In genomic region chr10:79399242-79399831, GRCh38 we compare ENCODE assay signal across 1 cellular context.
TF ChIP-seq lines count a peak whose summit lies in the region.

No MANE protein-coding gene starts in this region.

TF ChIP-seq in K562, 482 proteins besides CTCF, POLR2A, EP300 and RAD21 (continued from another document and continues in another):
- TF ChIP-seq HINFP (tag; conservative IDR thresholded peaks at IDR 0.05; ENCODE audit: low read depth) (no peak), TFAP4 (CRISPR knock-in tag; IDR thresholded peaks at IDR 0.05; ENCODE audit: borderline replicate concordance) (peak; percentile 60), YY1 (IDR thresholded peaks at IDR 0.05; ENCODE audit: borderline replicate concordance in 1 of 3, control insufficient read depth in 1 of 3, extremely low read depth in 1 of 3, insufficient read depth in 3 of 3, insufficient read length in 1 of 3, insufficient replicate concordance in 2 of 3, low read depth in 1 of 3, low read length in 2 of 3) (peak in 1 of 3 experiments; percentile 10), RCOR1 (IDR thresholded peaks at IDR 0.05; ENCODE audit: borderline replicate concordance in 1 of 2, low read depth in 2 of 2, low read length in 2 of 2) (0 out of 4 replicates have a peak, but pooled peaks of 1 of the 2 experiments have one; percentile 23), ZNF639 (CRISPR knock-in tag; conservative IDR thresholded peaks at IDR 0.05 in 1 of 2, IDR thresholded peaks at IDR 0.05 in 1 of 2) (no peak), SP1 (CRISPR knock-in tag; IDR thresholded peaks at IDR 0.05) (0 out of 2 replicates have a peak, but pooled peaks have one; percentile 26), HDGF (IDR thresholded peaks at IDR 0.05) (peak; percentile 79; the same call in 1 of the 2 replicates), SIN3A (IDR thresholded peaks at IDR 0.05; ENCODE audit: borderline replicate concordance in 2 of 2, control insufficient read depth in 1 of 2, low read depth in 2 of 2, low read length in 2 of 2) (peak in 1 of 2 experiments; percentile 20; a peak in 1 of 4 replicates), ID3 (CRISPR knock-in tag; IDR thresholded peaks at IDR 0.05) (no peak), ID3 (tag; IDR thresholded peaks at IDR 0.05) (peak; percentile 29; the same call in 1 of the 2 replicates), ZNF696 (CRISPR knock-in tag; conservative IDR thresholded peaks at IDR 0.05) (no peak), KDM5B (IDR thresholded peaks at IDR 0.05; ENCODE audit: insufficient replicate concordance, low read depth, low read length) (peak; percentile 60), TCF15 (CRISPR knock-in tag; IDR thresholded peaks at IDR 0.05) (no peak), E2F6 (IDR thresholded peaks at IDR 0.05; ENCODE audit: borderline replicate concordance in 1 of 2, extremely low read depth in 1 of 2, insufficient read depth in 1 of 2, insufficient read length in 1 of 2, low read depth in 1 of 2, low read length in 1 of 2, poor library complexity in 1 of 2, severe bottlenecking in 1 of 2) (peak in 1 of 2 experiments; percentile 49), CXXC5 (CRISPR knock-in tag; IDR thresholded peaks at IDR 0.05) (peak; percentile 21; the same call in 1 of the 2 replicates), MBD2 (IDR thresholded peaks at IDR 0.05; ENCODE audit: borderline replicate concordance, low read depth) (peak; percentile 16; the same call in 1 of the 2 replicates), ZNF609 (CRISPR knock-in tag; IDR thresholded peaks at IDR 0.05; ENCODE audit: borderline replicate concordance) (no peak), MLLT1 (IDR thresholded peaks at IDR 0.05) (no peak), TCF7 (IDR thresholded peaks at IDR 0.05; ENCODE audit: borderline replicate concordance) (no peak), ZNF12 (CRISPR knock-in tag; IDR thresholded peaks at IDR 0.05) (peak; percentile 51; the same call in 1 of the 2 replicates), HDAC1 (IDR thresholded peaks at IDR 0.05) (no peak), ZNF253 (CRISPR knock-in tag; conservative IDR thresholded peaks at IDR 0.05) (no peak), KLF13 (tag; IDR thresholded peaks at IDR 0.05; ENCODE audit: borderline replicate concordance, low read depth) (no peak), ZNF512 (tag; IDR thresholded peaks at IDR 0.05) (no peak), L3MBTL2 (IDR thresholded peaks at IDR 0.05) (peak; percentile 67), RB1 (IDR thresholded peaks at IDR 0.05; ENCODE audit: low read depth) (peak; percentile 40; the same call in 1 of the 2 replicates), CBX3 (IDR thresholded peaks at IDR 0.05; ENCODE audit: borderline replicate concordance in 1 of 2, low read length in 2 of 2) (0 out of 3 replicates have a peak, but pooled peaks of 1 of the 2 experiments have one; percentile 28), CC2D1A (IDR thresholded peaks at IDR 0.05) (no peak), ZNF695 (CRISPR knock-in tag; IDR thresholded peaks at IDR 0.05) (no peak), TBP (optimal IDR thresholded peaks at IDR 0.05; ENCODE audit: low read depth, low read length) (peak; percentile 42), MAZ (CRISPR knock-in tag; conservative IDR thresholded peaks at IDR 0.05 in 1 of 2, IDR thresholded peaks at IDR 0.05 in 1 of 2) (peak; percentile 62; a peak in 3 of 4 replicates), FUS (optimal IDR thresholded peaks at IDR 0.05; ENCODE audit: low read depth, low read length) (no peak), ZNF444 (CRISPR knock-in tag; IDR thresholded peaks at IDR 0.05) (no peak), FIP1L1 (IDR thresholded peaks at IDR 0.05; ENCODE audit: low read depth, low read length, poor library complexity, severe bottlenecking) (no peak), ZMIZ1 (IDR thresholded peaks at IDR 0.05; ENCODE audit: low read depth in 2 of 2, low read length in 2 of 2) (peak in 1 of 2 experiments; percentile 13; a peak in 1 of 4 replicates), PREB (CRISPR knock-in tag; IDR thresholded peaks at IDR 0.05) (no peak), ZFP30 (CRISPR knock-in tag; IDR thresholded peaks at IDR 0.05; ENCODE audit: borderline replicate concordance) (no peak)
